8 cellular contexts compared by ENCODE assay signal in genomic region chr2:169933124-169933711, GRCh38.
DNase-seq lines count a peak whose midpoint lies in the region; ATAC-seq lines count a peak whose summit lies in the region.

No MANE protein-coding gene starts in this region.

- peak; percentile 34 to 40 for DNase-seq in NCI-H2081 (lab: John Stamatoyannopoulos, UW)
- DNase-seq in NCI-H2081 treated with DMSO at 0.1 percent for 48 hours (lab: John Stamatoyannopoulos, UW) = no peak
- DNase-seq in NCI-H446 (lab: John Stamatoyannopoulos, UW) = peak; percentile 34 to 59
- peak; percentile 32 for DNase-seq in cerebellum (ENCODE audit: low spot score)
- DNase-seq in lung microvascular endothelial cell (ENCODE audit: low read depth in 2 of 2) = peak; percentile 78 to 86

- ATAC-seq in HG02870 (IDR thresholded peaks at IDR 0.05; ENCODE audit: unreplicated experiment) (peak; percentile 70), HG03196 (IDR thresholded peaks at IDR 0.05; ENCODE audit: unreplicated experiment) (no peak), GM21528 (IDR thresholded peaks at IDR 0.05; ENCODE audit: low FRiP score, unreplicated experiment) (no peak)
